26 cellular contexts compared by ENCODE assay signal in genomic region chr7:77893813-77894212, GRCh38.
"Had no signal": no experiment of that assay in that cellular context is flagged by ENCODE, and none has a peak within 500 bp of the region (broad histone marks: within the 10 kb centered on the region; RNA-seq: fewer than 3 reads in every experiment).

No MANE protein-coding gene starts in this region.

- H3K4me1 ChIP-seq: ascending aorta, SJCRH30 had no signal

- H3K4me3 ChIP-seq: ascending aorta, body of pancreas, K562, SJCRH30 had no signal

- H3K27me3 ChIP-seq: ascending aorta, body of pancreas, SJCRH30 had no signal

- H3K27ac ChIP-seq: ascending aorta, body of pancreas, SJCRH30 had no signal

- DNase-seq: activated CD4-positive, alpha-beta T cell treated with anti-CD3 and anti-CD28 coated beads for 4 hours; activated CD8-positive, alpha-beta T cell treated with anti-CD3 and anti-CD28 coated beads for 36 hours; activated effector memory CD4-positive, alpha-beta T cell treated with Interleukin-2 at 50 U/mL for 16 hours; activated naive CD4-positive, alpha-beta T cell; activated T-cell treated with anti-CD3 and anti-CD28 coated beads, Interleukin-2, amount 50 U/mL, for 24 hours; amniotic stem cell; body of pancreas; central memory CD4-positive, alpha-beta T cell; NCI-H1092; NCI-H1417; NCI-H1930; NCI-H345; NCI-H510A; NCI-H526 treated with DMSO at 0.1 percent for 48 hours; NCI-H82; RPMI8226; SJCRH30; SK-N-SH; SW 1271 had no signal

- H3K9me3 ChIP-seq: ascending aorta, body of pancreas, SJCRH30, SK-N-SH had no signal

- H3K4me3 Mint-ChIP-seq: activated CD8-positive, alpha-beta T cell treated with anti-CD3 and anti-CD28 coated beads for 36 hours; activated naive CD4-positive, alpha-beta T cell treated with anti-CD3 and anti-CD28 coated beads, Interleukin-2, amount 50 U/mL, for 24 hours; activated T-cell treated with anti-CD3 and anti-CD28 coated beads, Interleukin-2, amount 50 U/mL, for 24 hours; activated T-helper 1 cell treated with anti-CD3 and anti-CD28 coated beads, Interleukin-12 subunit alpha, Interleukin-12 subunit beta, Interleukin-2, Interleukin-4 antibody, amounts not matched to agents 30 ng/mL and 10 ng/mL and 1 ng/mL, durations not matched to agents 14 hours and 24 hours and 36 hours had no signal

- H3K9ac ChIP-seq: SK-N-SH had no signal

- H3K36me3 ChIP-seq: ascending aorta had no signal

- H3K27me3 Mint-ChIP-seq: activated CD8-positive, alpha-beta T cell treated with anti-CD3 and anti-CD28 coated beads for 36 hours; activated naive CD4-positive, alpha-beta T cell treated with anti-CD3 and anti-CD28 coated beads, Interleukin-2, amount 50 U/mL, for 24 hours; activated T-cell treated with anti-CD3 and anti-CD28 coated beads, Interleukin-2, amount 50 U/mL, for 24 hours had no signal

- H3K4me2 ChIP-seq: SK-N-SH had no signal

- H3K27ac Mint-ChIP-seq: activated CD8-positive, alpha-beta T cell treated with anti-CD3 and anti-CD28 coated beads for 36 hours; activated naive CD4-positive, alpha-beta T cell treated with anti-CD3 and anti-CD28 coated beads, Interleukin-2, amount 50 U/mL, for 24 hours; activated T-cell treated with anti-CD3 and anti-CD28 coated beads, Interleukin-2, amount 50 U/mL, for 24 hours; activated T-helper 1 cell treated with anti-CD3 and anti-CD28 coated beads, Interleukin-12 subunit alpha, Interleukin-12 subunit beta, Interleukin-2, Interleukin-4 antibody, amounts not matched to agents 30 ng/mL and 10 ng/mL and 1 ng/mL, durations not matched to agents 14 hours and 24 hours and 36 hours had no signal

- ATAC-seq: activated CD4-positive, CD25-positive, alpha-beta regulatory T cell treated with anti-CD3 and anti-CD28 coated beads, Interleukin-2, amount 50 U/mL, for 24 hours; activated CD8-positive, alpha-beta T cell treated with anti-CD3 and anti-CD28 coated beads for 36 hours; body of pancreas; K562; Panc1; Right ventricle myocardium inferior had no signal
